Comparison of ENCODE assay signal across 11 cellular contexts in the genomic region with DNA sequence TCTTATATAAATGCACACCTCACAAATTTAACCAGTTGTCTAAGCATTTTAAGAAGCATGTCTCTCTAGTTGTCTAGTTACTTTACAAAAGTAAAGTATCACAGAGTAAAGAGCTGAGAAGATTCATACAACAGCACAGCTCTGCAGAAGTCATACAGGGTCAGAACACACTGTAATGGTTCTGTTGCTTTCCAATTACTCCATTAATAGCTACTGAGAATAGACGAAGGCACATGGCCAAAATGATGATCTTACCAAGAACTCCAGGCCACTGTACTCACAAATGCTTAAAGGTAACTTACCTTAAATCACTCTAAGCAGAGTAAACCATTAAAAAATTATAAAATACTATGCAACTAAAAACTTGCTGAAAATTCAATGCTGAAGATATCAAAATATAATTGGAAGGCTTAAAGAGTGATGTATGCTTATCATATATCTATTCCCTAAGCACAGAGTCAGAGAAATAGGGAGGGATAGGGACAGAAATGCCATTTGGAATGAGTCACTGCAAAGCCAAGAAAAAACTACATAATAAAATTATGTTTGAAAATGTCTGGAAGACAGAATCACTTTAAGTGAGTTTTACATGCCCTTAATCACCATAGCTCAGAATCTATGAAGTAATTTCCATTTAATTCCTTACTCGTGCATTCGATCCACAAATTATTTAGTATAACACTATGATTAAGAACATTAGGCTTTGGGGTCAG.
DNase-seq lines count a peak whose midpoint lies in the region; ATAC-seq, FAIRE-seq and TF ChIP-seq lines count a peak whose summit lies in the region.
"Had no signal": no experiment of that assay in that cellular context is flagged by ENCODE, and none has a peak within 500 bp of the region (broad histone marks: within the 10 kb centered on the region; RNA-seq: fewer than 3 reads in every experiment).

No MANE protein-coding gene starts in this region.

- TF ChIP-seq CTCF in choroid plexus epithelial cell (conservative IDR thresholded peaks at IDR 0.05; ENCODE audit: low read depth, low read length) (no peak), suprapubic skin (IDR thresholded peaks at IDR 0.05) (no peak)

- TF ChIP-seq EP300 in suprapubic skin (IDR thresholded peaks at IDR 0.05): no peak

- ATAC-seq in activated CD4-positive, CD25-positive, alpha-beta regulatory T cell treated with anti-CD3 and anti-CD28 coated beads, Interleukin-2, amount 50 U/mL, for 24 hours: no peak

- no peak overlapping the region for H3K4me3 ChIP-seq in choroid plexus epithelial cell (ENCODE audit: low read depth, low read length)
- H3K4me3 ChIP-seq in suprapubic skin: no peak overlapping the region

- DNase-seq in NCI-H1105 treated with DMSO at 0.1 percent for 48 hours (lab: John Stamatoyannopoulos, UW) (peak; percentile 2), NCI-H1105 (lab: John Stamatoyannopoulos, UW) (no peak), choroid plexus epithelial cell (ENCODE audit: low read depth) (peak; percentile 59), suprapubic skin (ENCODE audit: low spot score in 2 of 2) (no peak), RPMI8226 (no peak)
- DNase-seq in stimulated activated naive CD4-positive, alpha-beta T cell treated with Interleukin-2 at 50 U/mL for 16 hours (lab: John Stamatoyannopoulos, UW): no peak
- DNase-seq: 8988T; activated CD4-positive, CD25-positive, alpha-beta regulatory T cell; activated gamma-delta T cell had no signal

- H3K36me3 ChIP-seq in suprapubic skin: peaks cover 11% of the 10 kb centered on the region

- peak; percentile 72 for FAIRE-seq in islet of Langerhans (lab: Jason Lieb, UNC)

- no peaks in the 10 kb centered on the region for H3K9me3 ChIP-seq in suprapubic skin

- peak overlapping the region; percentile 32 for H3K27ac ChIP-seq in suprapubic skin

- no peaks in the 10 kb centered on the region for H3K27me3 ChIP-seq in suprapubic skin

- H3K4me1 ChIP-seq in suprapubic skin: peaks cover 14% of the 10 kb centered on the region

- TF ChIP-seq POLR2A in suprapubic skin (IDR thresholded peaks at IDR 0.05): no peak

- 51% methylated on average over 3 of the region's 3 CpGs for WGBS in suprapubic skin

Comparison
In these comparisons a context has a peak if more than half of its experiments do, and no peak if none do; other contexts are left out.
1. DNase-seq: peak in NCI-H1105 treated with DMSO at 0.1 percent for 48 hours (single experiment) and choroid plexus epithelial cell (single experiment); none in NCI-H1105 (single experiment), suprapubic skin (0 of 2), RPMI8226 (single experiment) and stimulated activated naive CD4-positive, alpha-beta T cell treated with Interleukin-2 at 50 U/mL for 16 hours (single experiment).